In genomic region chr6:43677759-43678158, GRCh38 we compare ENCODE assay signal across 18 cellular contexts. TPM values are rescaled to one million over a fixed set of nuclear protein-coding genes. Genes with fewer than 3 reads are reported as not detected.
DNase-seq lines count a peak whose midpoint lies in the region; ATAC-seq, FAIRE-seq and TF ChIP-seq lines count a peak whose summit lies in the region.
"Had no signal": no experiment of that assay in that cellular context is flagged by ENCODE, and none has a peak within 500 bp of the region (broad histone marks: within the 10 kb centered on the region; RNA-seq: fewer than 3 reads in every experiment).

No MANE protein-coding gene starts in this region.

- H3K4me3 Mint-ChIP-seq in T-helper 17 cell, result no peak overlapping the region
- H3K4me3 Mint-ChIP-seq: CD4-positive, alpha-beta T cell; H9; IgD-negative memory B cell had no signal

- H3K36me3 ChIP-seq in bronchial epithelial cell (ENCODE audit: control insufficient read depth, insufficient read depth, low read length), result peaks cover 43% of the 10 kb centered on the region
- peaks cover 50 to 80% of the 10 kb centered on the region in 2 donors for H3K36me3 ChIP-seq in mucosa of rectum (ENCODE audit: control insufficient read depth in 2 of 2, insufficient read depth in 2 of 2, low read length in 2 of 2)
- H3K36me3 ChIP-seq in skeletal muscle tissue (ENCODE audit: control insufficient read depth in 3 of 3, insufficient read depth in 3 of 3, low read length in 3 of 3), result peaks cover 24 to 54% (median 30%) of the 10 kb centered on the region in 3 donors
- H3K36me3 ChIP-seq in BE2C, result peaks cover 82% of the 10 kb centered on the region

- peak overlapping the region; percentile 70 to 85 for H3K27ac ChIP-seq in mucosa of rectum (ENCODE audit: low read depth in 2 of 2, low read length in 2 of 2)
- peak overlapping the region; percentile 86 for H3K27ac ChIP-seq in skeletal muscle tissue (ENCODE audit: low read depth, low read length)

- H3K27me3 Mint-ChIP-seq in T-helper 17 cell, result no peaks in the 10 kb centered on the region
- H3K27me3 Mint-ChIP-seq: CD4-positive, alpha-beta T cell; IgD-negative memory B cell had no signal

- no peak for TF ChIP-seq CTCF in bronchial epithelial cell (IDR thresholded peaks at IDR 0.05; ENCODE audit: insufficient read depth, low read length, severe bottlenecking)
- TF ChIP-seq CTCF in BE2C (IDR thresholded peaks at IDR 0.05; ENCODE audit: low read depth, low read length), result no peak

- H3K4me3 ChIP-seq in bronchial epithelial cell (ENCODE audit: low read depth, low read length), result no peak overlapping the region
- no peak overlapping the region for H3K4me3 ChIP-seq in mucosa of rectum (ENCODE audit: low read length in 2 of 2)
- H3K4me3 ChIP-seq in skeletal muscle tissue (ENCODE audit: low read length in 3 of 3), result peak overlapping the region in 1 of 3 donors; percentile 58
- no peak overlapping the region for H3K4me3 ChIP-seq in BE2C (ENCODE audit: low read depth, low read length)

- H3K36me3 Mint-ChIP-seq in T-helper 17 cell (ENCODE audit: low read depth), result peaks cover 5% of the 10 kb centered on the region

- no peak for ATAC-seq in T-helper 17 cell
- no peak for ATAC-seq in activated CD4-positive, CD25-positive, alpha-beta regulatory T cell treated with anti-CD3 and anti-CD28 coated beads, Interleukin-2, amount 50 U/mL, for 24 hours

- H3K4me1 Mint-ChIP-seq in T-helper 17 cell, result peaks cover 10% of the 10 kb centered on the region

- no peaks in the 10 kb centered on the region for H3K9me3 ChIP-seq in T-helper 17 cell (ENCODE audit: control insufficient read depth, low read length, poor library complexity, severe bottlenecking)
- H3K9me3 ChIP-seq in mucosa of rectum (ENCODE audit: control insufficient read depth in 2 of 2, low read length in 2 of 2), result no peaks in the 10 kb centered on the region
- H3K9me3 ChIP-seq in skeletal muscle tissue (ENCODE audit: control insufficient read depth in 3 of 3, low read length in 3 of 3), result no peaks in the 10 kb centered on the region
- H3K9me3 ChIP-seq in BE2C, result no peaks in the 10 kb centered on the region

- DNase-seq in T-helper 17 cell (no peak), bronchial epithelial cell (ENCODE audit: low read depth) (no peak), BE2C (no peak), NCI-H187 treated with DMSO at 0.1 percent for 48 hours (lab: John Stamatoyannopoulos, UW) (no peak)
- DNase-seq: ACHN; C1 segment of cervical spinal cord; CD4-positive, alpha-beta T cell; DMS79; GOT3; H9 had no signal

- H3K27me3 ChIP-seq in bronchial epithelial cell (ENCODE audit: control insufficient read depth, insufficient read depth, low read length) (no peaks in the 10 kb centered on the region), mucosa of rectum (ENCODE audit: control insufficient read depth in 2 of 2, insufficient read depth in 2 of 2, low read length in 2 of 2) (no peaks in the 10 kb centered on the region), skeletal muscle tissue (ENCODE audit: control insufficient read depth in 3 of 3, insufficient read depth in 3 of 3, low read length in 3 of 3) (no peaks in the 10 kb centered on the region), BE2C (no peaks in the 10 kb centered on the region)

- peak overlapping the region; percentile 21 for H3K27ac Mint-ChIP-seq in T-helper 17 cell
- H3K27ac Mint-ChIP-seq: CD4-positive, alpha-beta T cell had no signal

- H3K9ac ChIP-seq in mucosa of rectum (ENCODE audit: low read depth in 1 of 2, low read length in 2 of 2) (peak overlapping the region in 1 of 2 donors; percentile 31), skeletal muscle tissue (ENCODE audit: low read depth in 1 of 3, low read length in 3 of 3) (peak overlapping the region; percentile 24 to 77 (median 52))

- H3K4me1 ChIP-seq in mucosa of rectum (ENCODE audit: control insufficient read depth in 2 of 2, insufficient read depth in 2 of 2, low read length in 2 of 2) (peaks cover 29 to 45% of the 10 kb centered on the region in 2 donors), skeletal muscle tissue (ENCODE audit: control insufficient read depth in 3 of 3, insufficient read depth in 3 of 3, low read length in 3 of 3) (peaks cover 67 to 96% (median 94%) of the 10 kb centered on the region in 3 donors), BE2C (peaks cover 7% of the 10 kb centered on the region)

- peak; percentile 85 for FAIRE-seq in bronchial epithelial cell (lab: Jason Lieb, UNC)
- FAIRE-seq: G401.6, GM12891 had no signal

RNA-seq across cellular contexts. Expression of gene MRPS18A, which starts 9.8 kb away (rescaled TPM):
- total RNA-seq in T-helper 17 cell (10 to 100 TPM; 24.2 to 29.8 TPM), bronchial epithelial cell (79.5 and 94.3 TPM in 2 replicates), skeletal muscle tissue (44.4 TPM)
- 166 TPM for polyA plus RNA-seq in BE2C (2012; ENCODE audit: insufficient read depth, insufficient read length, low read depth)

RNA-seq across cellular contexts. Expression of gene RSPH9, which starts 32.9 kb away (rescaled TPM):
- total RNA-seq in T-helper 17 cell, result under 1 TPM in 1 of 2 donors, not detected in 1; 0.29 TPM
- total RNA-seq in bronchial epithelial cell, result under 0.01 and 0.13 TPM in 2 replicates
- 0.52 TPM for total RNA-seq in skeletal muscle tissue
- 1.2 TPM for polyA plus RNA-seq in BE2C (2012; ENCODE audit: insufficient read depth, insufficient read length, low read depth)
- total RNA-seq: A172; CD4-positive, alpha-beta T cell; HT1080 had no signal

RNA-seq across cellular contexts. Expression of gene MAD2L1BP, which starts 42.1 kb away (rescaled TPM):
- total RNA-seq in T-helper 17 cell (10 to 100 TPM; 17.1 to 30.5 TPM), bronchial epithelial cell (21.5 and 27.9 TPM in 2 replicates), skeletal muscle tissue (25.1 TPM)
- 189 TPM for polyA plus RNA-seq in BE2C (2012; ENCODE audit: insufficient read depth, insufficient read length, low read depth)

RNA-seq across cellular contexts. Expression of gene GTPBP2, which starts 48.7 kb away (rescaled TPM):
- total RNA-seq in T-helper 17 cell (10 to 100 TPM; 49.3 to 65.3 TPM), bronchial epithelial cell (176 and 273 TPM in 2 replicates), skeletal muscle tissue (30.8 TPM)
- 221 TPM for polyA plus RNA-seq in BE2C (2012; ENCODE audit: insufficient read depth, insufficient read length, low read depth)
